ENCODE assay signal across 13 cellular contexts in genomic region chr6:37548067-37548674, GRCh38. TPM values are rescaled to one million over a fixed set of nuclear protein-coding genes. Genes with fewer than 3 reads are reported as not detected.
A peak's percentile ranks its signal among the peaks of the same experiment; 100 is the strongest.
DNase-seq lines count a peak whose midpoint lies in the region; ATAC-seq and TF ChIP-seq lines count a peak whose summit lies in the region.
"Had no signal": no experiment of that assay in that cellular context is flagged by ENCODE, and none has a peak within 500 bp of the region (broad histone marks: within the 10 kb centered on the region; RNA-seq: fewer than 3 reads in every experiment).

No MANE protein-coding gene starts in this region.

- POLR2A ChIA-PET in activated B cell treated with CpG ODN at 0.5 μM for 24 hours (lab: Charles Lee), result interaction anchor here (0.5 to 2.3 kb wide), 6 partner anchors 8 to 150 kb away, joined by 3 to 8 read pairs (median 6); partner anchors contain the start of gene MDGA1
- POLR2A ChIA-PET in GM10248 (lab: Yijun Ruan, JAX), result interaction anchor here (1.1 kb wide), 2 partner anchors 10 to 15 kb away, joined by 3 to 5 read pairs; no protein-coding TSS in a partner anchor

- H3K9me3 Mint-ChIP-seq in activated B cell treated with CpG ODN at 0.5 μM for 24 hours (no peaks in the 10 kb centered on the region), naive B cell (no peaks in the 10 kb centered on the region)
- H3K9me3 Mint-ChIP-seq: CD14-positive monocyte; stimulated activated naive CD8-positive, alpha-beta T cell treated with anti-CD3 and anti-CD28 coated beads, Interleukin-15, amount 100 ng/mL, for 72 hours had no signal

- H3K27me3 Mint-ChIP-seq in activated B cell treated with CpG ODN at 0.5 μM for 24 hours (no peaks in the 10 kb centered on the region), naive B cell (no peaks in the 10 kb centered on the region)
- H3K27me3 Mint-ChIP-seq: stimulated activated naive CD8-positive, alpha-beta T cell treated with anti-CD3 and anti-CD28 coated beads, Interleukin-15, amount 100 ng/mL, for 72 hours had no signal

- H3K4me1 Mint-ChIP-seq in activated B cell treated with CpG ODN at 0.5 μM for 24 hours (peaks cover 77% of the 10 kb centered on the region), naive B cell (peaks cover 63 to 96% (median 64%) of the 10 kb centered on the region in 3 donors)

- CTCF ChIA-PET in activated B cell treated with CpG ODN at 0.5 μM for 24 hours (lab: Charles Lee), result interaction anchor here (0.8 to 1.8 kb wide), 3 partner anchors 10 to 17 kb away, joined by 3 to 10 read pairs (median 7); no protein-coding TSS in a partner anchor
- CTCF ChIA-PET in GM10248 (lab: Yijun Ruan, JAX), result interaction anchor here (0.7 to 11.9 kb wide), 8 partner anchors 8 to 946 kb away, joined by 3 to 146 read pairs (median 4); no protein-coding TSS in a partner anchor

- ATAC-seq in HG03354 (IDR thresholded peaks at IDR 0.05; ENCODE audit: poor library complexity, severe bottlenecking, unreplicated experiment) (peak; percentile 28), activated B cell treated with CpG ODN at 0.5 μM for 24 hours (ENCODE audit: low read depth) (no peak), naive B cell (ENCODE audit: low read depth in 2 of 2) (no peak)
- ATAC-seq: stimulated activated naive CD8-positive, alpha-beta T cell treated with anti-CD3 and anti-CD28 coated beads, Interleukin-15, amount 100 ng/mL, for 72 hours had no signal

- TF ChIP-seq CTCF in activated B cell treated with CpG ODN at 0.5 μM for 24 hours (IDR thresholded peaks at IDR 0.05) (no peak), GM10248 (IDR thresholded peaks at IDR 0.05; ENCODE audit: control extremely low read depth, extremely low read depth, low read depth, missing control alignments) (no peak)

- no peaks in the 10 kb centered on the region for H3K36me3 Mint-ChIP-seq in activated B cell treated with CpG ODN at 0.5 μM for 24 hours (ENCODE audit: low read depth)
- H3K36me3 Mint-ChIP-seq in naive B cell, result no peaks in the 10 kb centered on the region
- H3K36me3 Mint-ChIP-seq: CD14-positive monocyte had no signal

- peak overlapping the region; percentile 72 for H3K27ac Mint-ChIP-seq in activated B cell treated with CpG ODN at 0.5 μM for 24 hours
- peak overlapping the region in 4 of 6 donors; percentile 68 to 96 (median 84) for H3K27ac Mint-ChIP-seq in naive B cell
- H3K27ac Mint-ChIP-seq: CD14-positive monocyte had no signal

- intact Hi-C loops in activated B cell treated with CpG ODN at 0.5 μM for 24 hours (cut with micrococcal nuclease), result no loop called here

- H3K4me3 Mint-ChIP-seq in activated B cell treated with CpG ODN at 0.5 μM for 24 hours, result no peak overlapping the region
- peak overlapping the region in 5 of 8 donors; percentile 7 to 89 (median 48) for H3K4me3 Mint-ChIP-seq in naive B cell
- H3K4me3 Mint-ChIP-seq: stimulated activated naive CD8-positive, alpha-beta T cell treated with anti-CD3 and anti-CD28 coated beads, Interleukin-15, amount 100 ng/mL, for 72 hours had no signal

- peak; percentile 14 to 61 for DNase-seq in NCI-H524 (lab: John Stamatoyannopoulos, UW)
- no peak for DNase-seq in NCI-H524 treated with DMSO at 0.1 percent for 48 hours (lab: John Stamatoyannopoulos, UW)
- no peak for DNase-seq in activated B cell treated with CpG ODN at 0.5 μM for 24 hours
- no peak for DNase-seq in naive B cell
- no peak for DNase-seq in GM10248 (ENCODE audit: extremely low spot score)
- no peak for DNase-seq in NCI-H2196 treated with DMSO at 0.1 percent for 48 hours (lab: John Stamatoyannopoulos, UW; ENCODE audit: unreplicated experiment)
- DNase-seq in GDM1 (lab: John Stamatoyannopoulos, UW), result no peak
- DNase-seq: activated gamma-delta T cell; foreskin melanocyte; left ventricle myocardium superior; stimulated activated naive CD8-positive, alpha-beta T cell treated with anti-CD3 and anti-CD28 coated beads, Interleukin-15, amount 100 ng/mL, for 72 hours had no signal

RNA-seq across cellular contexts. Expression of gene CCDC167, which starts 48.5 kb away (rescaled TPM):
- total RNA-seq in activated B cell treated with CpG ODN at 0.5 μM for 24 hours, result 18.4 and 25.9 TPM in 2 replicates
- polyA plus RNA-seq in naive B cell (ENCODE audit: low read depth in 6 of 6), result 10 to 100 TPM; 35.2 to 61.3 (median 52.4) TPM

Comparison
In these comparisons a context has a peak if more than half of its experiments do, and no peak if none do; other contexts are left out.
1. DNase-seq: peak in NCI-H524 (2 of 2); none in NCI-H524 treated with DMSO at 0.1 percent for 48 hours (single experiment), activated B cell treated with CpG ODN at 0.5 μM for 24 hours (single experiment), naive B cell (single experiment), GM10248 (single experiment), NCI-H2196 treated with DMSO at 0.1 percent for 48 hours (single experiment) and GDM1 (single experiment).